8 cellular contexts compared by ENCODE assay signal in genomic region chr10:119268871-119269506, GRCh38.
A peak's percentile ranks its signal among the peaks of the same experiment; 100 is the strongest.
DNase-seq lines count a peak whose midpoint lies in the region; ATAC-seq and TF ChIP-seq lines count a peak whose summit lies in the region.

No MANE protein-coding gene starts in this region.

- peaks cover 64% of the 10 kb centered on the region for H3K4me1 Mint-ChIP-seq in activated T-cell treated with anti-CD3 and anti-CD28 coated beads, Interleukin-2, amount 50 U/mL, for 4 hours (ENCODE audit: low read depth)

- peak; percentile 51 for DNase-seq in activated T-cell treated with anti-CD3 and anti-CD28 coated beads, Interleukin-2, amount 50 U/mL, for 4 hours
- DNase-seq in lung microvascular endothelial cell (ENCODE audit: low read depth in 2 of 2) (peak; percentile 63 to 89), tibial nerve (ENCODE audit: low spot score in 2 of 2) (no peak), HuH-7 (ENCODE audit: low spot score) (no peak), NCI-H1417 (lab: John Stamatoyannopoulos, UW) (no peak), retina (no peak)

- no peaks in the 10 kb centered on the region for H3K27me3 Mint-ChIP-seq in activated T-cell treated with anti-CD3 and anti-CD28 coated beads, Interleukin-2, amount 50 U/mL, for 4 hours (ENCODE audit: low read depth)

- ATAC-seq in GM19397 (IDR thresholded peaks at IDR 0.05; ENCODE audit: unreplicated experiment) (peak; percentile 73), HG03432 (IDR thresholded peaks at IDR 0.05; ENCODE audit: unreplicated experiment) (peak; percentile 84)
- peak; percentile 83 to 87 for ATAC-seq in activated T-cell treated with anti-CD3 and anti-CD28 coated beads, Interleukin-2, amount 50 U/mL, for 4 hours

- WGBS in tibial nerve, 2 donors, result 76 to 79% methylated on average over 10 to 11 of the region's 11 CpGs

- peaks cover 0 to 5% (median 0%) of the 10 kb centered on the region in 3 donors for H3K36me3 ChIP-seq in tibial nerve

- peak overlapping the region in 3 of 4 donors; percentile 53 to 67 (median 56) for H3K27ac ChIP-seq in tibial nerve

- no peaks in the 10 kb centered on the region for H3K9me3 ChIP-seq in tibial nerve

- no peak for TF ChIP-seq CTCF in tibial nerve (IDR thresholded peaks at IDR 0.05)

- no peak overlapping the region for H3K4me3 ChIP-seq in tibial nerve

- H3K36me3 Mint-ChIP-seq in activated T-cell treated with anti-CD3 and anti-CD28 coated beads, Interleukin-2, amount 50 U/mL, for 4 hours (ENCODE audit: insufficient read depth), result peaks cover 2% of the 10 kb centered on the region

- H3K27me3 ChIP-seq in tibial nerve, result no peaks in the 10 kb centered on the region

- H3K9me3 Mint-ChIP-seq in activated T-cell treated with anti-CD3 and anti-CD28 coated beads, Interleukin-2, amount 50 U/mL, for 4 hours, result no peaks in the 10 kb centered on the region

- H3K4me1 ChIP-seq in tibial nerve, result peaks cover 0 to 70% (median 30%) of the 10 kb centered on the region in 4 donors

- TF ChIP-seq POLR2A in tibial nerve (IDR thresholded peaks at IDR 0.05), result no peak

- no peak for TF ChIP-seq EP300 in tibial nerve (IDR thresholded peaks at IDR 0.05)

- peak overlapping the region; percentile 42 for H3K4me3 Mint-ChIP-seq in activated T-cell treated with anti-CD3 and anti-CD28 coated beads, Interleukin-2, amount 50 U/mL, for 4 hours

Comparison
In these comparisons a context has a peak if more than half of its experiments do, and no peak if none do; other contexts are left out.
1. DNase-seq: peak in activated T-cell treated with anti-CD3 and anti-CD28 coated beads, Interleukin-2, amount 50 U/mL, for 4 hours (single experiment) and lung microvascular endothelial cell (2 of 2); none in tibial nerve (0 of 2), HuH-7 (single experiment), NCI-H1417 (0 of 3) and retina (single experiment).
2. Peak in every context shown above with its lines, with median percentiles within 50 percentile points of each other: ATAC-seq.